8 cellular contexts compared by ENCODE assay signal in genomic region chr10:50624866-50625491, GRCh38. TPM values are rescaled to one million over a fixed set of nuclear protein-coding genes. Genes with fewer than 3 reads are reported as not detected.
A peak's percentile ranks its signal among the peaks of the same experiment; 100 is the strongest.
DNase-seq lines count a peak whose midpoint lies in the region; ATAC-seq, FAIRE-seq and TF ChIP-seq lines count a peak whose summit lies in the region.

No MANE protein-coding gene starts in this region.

- H3K27ac ChIP-seq in DOHH2 (ENCODE audit: low read depth, low read length) (peak overlapping the region; percentile 85), testis (peak overlapping the region; percentile 99 to 100)

- H3K27me3 ChIP-seq in DOHH2 (ENCODE audit: control insufficient read depth, low read length) (no peaks in the 10 kb centered on the region), testis (no peaks in the 10 kb centered on the region)

- intact Hi-C loops in testis (cut with DNase I; ENCODE audit: low total_unique reads): loop anchor here (10.0 kb wide), 1 partner anchor 210 kb away; no protein-coding TSS in a partner anchor

- no peaks in the 10 kb centered on the region for H3K9me3 Mint-ChIP-seq in nephron

- peak overlapping the region; percentile 94 to 97 (median 95) for H3K4me3 Mint-ChIP-seq in nephron

- FAIRE-seq in RCC 7860 (lab: Jason Lieb, UNC): no peak

- H3K4me1 Mint-ChIP-seq in nephron: peaks cover 31% of the 10 kb centered on the region

- H3F3A ChIP-seq in DOHH2 (ENCODE audit: control insufficient read depth, insufficient read depth): peaks cover 13% of the 10 kb centered on the region

- H3K9me3 ChIP-seq in DOHH2 (ENCODE audit: control insufficient read depth, insufficient read depth, low read length) (no peaks in the 10 kb centered on the region), testis (no peaks in the 10 kb centered on the region)

- TF ChIP-seq CTCF in DOHH2 (IDR thresholded peaks at IDR 0.05; ENCODE audit: low read depth, low read length, poor library complexity, severe bottlenecking): peak; percentile 55
- TF ChIP-seq CTCF in fibroblast of the aortic adventitia (IDR thresholded peaks at IDR 0.05; ENCODE audit: insufficient read depth, low read length): peak; percentile 83
- peak; percentile 50 to 66 (median 65) for TF ChIP-seq CTCF in nephron (IDR thresholded peaks at IDR 0.05; ENCODE audit: unreplicated experiment in 3 of 3)
- peak; percentile 38 to 63 (median 60) for TF ChIP-seq CTCF in testis (IDR thresholded peaks at IDR 0.05)

- no peaks in the 10 kb centered on the region for H3K9me2 ChIP-seq in DOHH2 (replicated peaks; ENCODE audit: control insufficient read depth, low read length)

- peak overlapping the region; percentile 94 for H3K4me2 ChIP-seq in DOHH2 (ENCODE audit: low read length)

- no peaks in the 10 kb centered on the region; the same call in 1 of the 2 replicates for H3K36me3 ChIP-seq in DOHH2 (ENCODE audit: control insufficient read depth, low read length)
- H3K36me3 ChIP-seq in testis (ENCODE audit: low read depth, missing control alignments): no peaks in the 10 kb centered on the region

- peaks cover 3% of the 10 kb centered on the region for H3K36me3 Mint-ChIP-seq in nephron (ENCODE audit: low read depth)

- H3K27me3 Mint-ChIP-seq in nephron (ENCODE audit: low read depth): no peaks in the 10 kb centered on the region

- peaks cover 37% of the 10 kb centered on the region for H3K4me1 ChIP-seq in DOHH2 (ENCODE audit: control insufficient read depth, low read length)
- H3K4me1 ChIP-seq in testis: peaks cover 6% of the 10 kb centered on the region

- TF ChIP-seq POLR2A in testis (IDR thresholded peaks at IDR 0.05): no peak

- H3K4me3 ChIP-seq in DOHH2 (ENCODE audit: low read length): peak overlapping the region; percentile 83
- H3K4me3 ChIP-seq in fibroblast of the aortic adventitia (ENCODE audit: low read depth, low read length): peak overlapping the region; percentile 81
- peak overlapping the region; percentile 79 to 96 for H3K4me3 ChIP-seq in testis

- WGBS in testis, 2 donors: 0% methylated on average over 10 to 51 of the region's 58 CpGs

- H4K20me1 ChIP-seq in DOHH2 (ENCODE audit: control insufficient read depth, insufficient read depth, low read depth, low read length): no peaks in the 10 kb centered on the region

- H3K79me2 ChIP-seq in DOHH2 (ENCODE audit: control insufficient read depth, low read length): peaks cover 30% of the 10 kb centered on the region

- ATAC-seq in GM21381 (IDR thresholded peaks at IDR 0.05; ENCODE audit: unreplicated experiment): peak; percentile 44

- DNase-seq in HT1080 (ENCODE audit: low read depth) (peak; percentile 78), RCC 7860 (ENCODE audit: low spot score) (peak; percentile 72), fibroblast of the aortic adventitia (ENCODE audit: low read depth) (peak; percentile 56), testis (peak; percentile 84)
- peak; percentile 53 for DNase-seq in activated effector memory CD4-positive, alpha-beta T cell treated with Interleukin-2 at 50 U/mL for 16 hours

- peak overlapping the region; percentile 99 for H3K27ac Mint-ChIP-seq in nephron

RNA-seq across cellular contexts. Expression of gene SGMS1, which starts 1.2 kb away (rescaled TPM):
- total RNA-seq in HT1080 (2014; rRNA removed; shearing (Covaris generic)): 36.1 and 54.7 TPM in 2 replicates
- polyA plus RNA-seq in HT1080 (2015; cell fraction: cytosol; rRNA removed): 19.3 and 23.0 TPM in 2 replicates
- polyA plus RNA-seq in HT1080 (2015; cell fraction: nucleus; rRNA removed): 14.7 and 20.5 TPM in 2 replicates
- total RNA-seq in fibroblast of the aortic adventitia (ENCODE audit: low replicate concordance) (61.2 and 122 TPM in 2 replicates), testis (10 to 100 TPM; 63.2 to 90.9 TPM)
- 30.6 TPM for polyA plus RNA-seq in testis (ENCODE audit: insufficient read depth, low read depth, low replicate concordance)

Comparison
In these comparisons a context has a peak if more than half of its experiments do, and no peak if none do; other contexts are left out.
1. Peak in every context shown above with its lines: DNase-seq, ATAC-seq, H3K4me3 ChIP-seq and H3K27ac ChIP-seq.